Comparison of ENCODE assay signal across 9 cellular contexts in the genomic region with DNA sequence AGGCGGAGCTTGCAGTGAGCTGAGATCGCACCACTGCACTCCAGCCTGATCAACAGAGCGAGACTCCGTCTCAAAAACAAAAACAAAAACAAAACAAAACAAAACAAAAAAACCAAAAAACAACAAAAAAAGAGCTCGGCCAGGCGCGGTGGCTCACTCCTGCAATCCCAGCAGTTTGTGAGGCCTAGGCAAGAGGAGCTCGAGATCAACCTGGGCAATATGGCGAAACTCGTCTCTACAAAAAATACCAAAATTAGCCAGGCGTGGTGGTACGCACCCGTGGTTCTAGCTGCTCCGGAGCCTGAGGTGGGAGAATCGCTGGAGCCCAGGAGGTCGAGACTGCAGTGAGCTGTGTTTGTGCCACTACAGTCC. TPM values are rescaled to one million over a fixed set of nuclear protein-coding genes. Genes with fewer than 3 reads are reported as not detected.
A peak's percentile ranks its signal among the peaks of the same experiment; 100 is the strongest.
DNase-seq lines count a peak whose midpoint lies in the region; ATAC-seq, FAIRE-seq and TF ChIP-seq lines count a peak whose summit lies in the region.
"Had no signal": no experiment of that assay in that cellular context is flagged by ENCODE, and none has a peak within 500 bp of the region (broad histone marks: within the 10 kb centered on the region; RNA-seq: fewer than 3 reads in every experiment).

No MANE protein-coding gene starts in this region.

- peak overlapping the region; percentile 90 for H3K4me3 Mint-ChIP-seq in stimulated activated naive CD8-positive, alpha-beta T cell treated with anti-CD3 and anti-CD28 coated beads, Interleukin-15, Interleukin-2, amounts not matched to agents 100 ng/mL and 50 ng/mL, for 24 hours
- peak overlapping the region; percentile 87 for H3K4me3 Mint-ChIP-seq in activated B cell treated with CpG ODN at 0.5 μM for 24 hours

- intact Hi-C loops in activated B cell treated with CpG ODN at 0.5 μM for 24 hours (cut with micrococcal nuclease), result loop anchor here (1.0 to 2.0 kb wide), 3 partner anchors 38 to 382 kb away; a partner anchor contains a TSS

- TF ChIP-seq CTCF in activated B cell treated with CpG ODN at 0.5 μM for 24 hours (IDR thresholded peaks at IDR 0.05), result no peak
- TF ChIP-seq CTCF in keratinocyte (optimal IDR thresholded peaks at IDR 0.05 in 1 of 3, IDR thresholded peaks at IDR 0.05 in 1 of 3, conservative IDR thresholded peaks at IDR 0.05 in 1 of 3; ENCODE audit: extremely low read depth in 1 of 3, insufficient read depth in 2 of 3, low read length in 3 of 3), result no peak

- CTCF ChIA-PET in activated B cell treated with CpG ODN at 0.5 μM for 24 hours (lab: Charles Lee), result interaction anchor here (0.6 to 1.7 kb wide), 13 partner anchors 9 to 400 kb away, joined by 3 to 7 read pairs (median 3); a partner anchor contains a TSS

- H3K4me2 ChIP-seq in keratinocyte (ENCODE audit: control insufficient read depth, extremely low read depth, insufficient read depth, low read depth, low read length), result peak overlapping the region; percentile 35

- DNase-seq in stimulated activated naive CD8-positive, alpha-beta T cell treated with anti-CD3 and anti-CD28 coated beads, Interleukin-15, Interleukin-2, amounts not matched to agents 100 U/mL and 50 U/mL, for 24 hours, result no peak
- DNase-seq in activated B cell treated with CpG ODN at 0.5 μM for 24 hours (no peak), keratinocyte (ENCODE audit: low read depth, low spot score) (no peak), glomerular visceral epithelial cell (ENCODE audit: extremely low spot score) (no peak), MV-4-11 (lab: John Stamatoyannopoulos, UW) (no peak), GM12892 (ENCODE audit: insufficient read length) (no peak)
- DNase-seq: DMS153 had no signal

- no peaks in the 10 kb centered on the region for H3K9me3 Mint-ChIP-seq in stimulated activated naive CD8-positive, alpha-beta T cell treated with anti-CD3 and anti-CD28 coated beads, Interleukin-15, Interleukin-2, amounts not matched to agents 100 ng/mL and 50 ng/mL, for 24 hours
- H3K9me3 Mint-ChIP-seq in activated B cell treated with CpG ODN at 0.5 μM for 24 hours, result no peaks in the 10 kb centered on the region

- H3K9me3 ChIP-seq in keratinocyte (ENCODE audit: control insufficient read depth, low read depth, low read length), result no peaks in the 10 kb centered on the region

- H3K36me3 Mint-ChIP-seq in stimulated activated naive CD8-positive, alpha-beta T cell treated with anti-CD3 and anti-CD28 coated beads, Interleukin-15, Interleukin-2, amounts not matched to agents 100 ng/mL and 50 ng/mL, for 24 hours (ENCODE audit: low read depth), result peaks cover 15% of the 10 kb centered on the region
- H3K36me3 Mint-ChIP-seq in activated B cell treated with CpG ODN at 0.5 μM for 24 hours (ENCODE audit: low read depth), result peaks cover 12% of the 10 kb centered on the region

- no peak for TF ChIP-seq POLR2A in GM12892 (IDR thresholded peaks at IDR 0.05; ENCODE audit: low read depth, low read length)

- no peak overlapping the region for H3K9ac ChIP-seq in keratinocyte (ENCODE audit: control insufficient read depth, extremely low read depth, insufficient read depth, low read length)

- no peaks in the 10 kb centered on the region for H3K27me3 ChIP-seq in keratinocyte (ENCODE audit: control insufficient read depth, extremely low read depth, insufficient read depth, low read length)

- H3K27me3 Mint-ChIP-seq in stimulated activated naive CD8-positive, alpha-beta T cell treated with anti-CD3 and anti-CD28 coated beads, Interleukin-15, Interleukin-2, amounts not matched to agents 100 ng/mL and 50 ng/mL, for 24 hours, result peaks cover 14% of the 10 kb centered on the region
- H3K27me3 Mint-ChIP-seq in activated B cell treated with CpG ODN at 0.5 μM for 24 hours, result peaks cover 8% of the 10 kb centered on the region

- FAIRE-seq in keratinocyte (lab: Jason Lieb, UNC), result no peak
- no peak for FAIRE-seq in GM12892 (lab: Jason Lieb, UNC)

- H4K20me1 ChIP-seq in keratinocyte (ENCODE audit: control insufficient read depth, extremely low read depth, insufficient read depth, low read length), result peaks cover 2% of the 10 kb centered on the region

- POLR2A ChIA-PET in activated B cell treated with CpG ODN at 0.5 μM for 24 hours (lab: Charles Lee), result interaction anchor here (0.7 to 12.0 kb wide), 9 partner anchors 8 to 374 kb away, joined by 3 to 317 read pairs (median 3); a partner anchor contains a TSS

- peak overlapping the region; percentile 96 for H3K27ac Mint-ChIP-seq in stimulated activated naive CD8-positive, alpha-beta T cell treated with anti-CD3 and anti-CD28 coated beads, Interleukin-15, Interleukin-2, amounts not matched to agents 100 ng/mL and 50 ng/mL, for 24 hours
- H3K27ac Mint-ChIP-seq in activated B cell treated with CpG ODN at 0.5 μM for 24 hours, result peak overlapping the region; percentile 90

- no peak overlapping the region for H3K27ac ChIP-seq in keratinocyte (ENCODE audit: control insufficient read depth, insufficient read depth, low read length)

- peak overlapping the region in 2 of 3 experiments; percentile 27 to 33 for H3K4me3 ChIP-seq in keratinocyte (ENCODE audit: control insufficient read depth in 2 of 3, extremely low read depth in 1 of 3, insufficient read depth in 2 of 3, low read depth in 1 of 3, low read length in 3 of 3)

- peak overlapping the region; percentile 7 for H2AFZ ChIP-seq in keratinocyte (ENCODE audit: control insufficient read depth, low read length)

- dilution Hi-C loops in keratinocyte (cut with MboI; ENCODE audit: extremely low pct_ligation_motif_present, low sequenced_read_pairs), result no loop called here

- ATAC-seq in stimulated activated naive CD8-positive, alpha-beta T cell treated with anti-CD3 and anti-CD28 coated beads, Interleukin-15, Interleukin-2, amounts not matched to agents 100 U/mL and 50 U/mL, for 24 hours, result no peak
- no peak for ATAC-seq in activated B cell treated with CpG ODN at 0.5 μM for 24 hours (ENCODE audit: low read depth)
- ATAC-seq in GM18873 (IDR thresholded peaks at IDR 0.05; ENCODE audit: low FRiP score, unreplicated experiment), result no peak

- peaks cover 65% of the 10 kb centered on the region for H3K4me1 Mint-ChIP-seq in stimulated activated naive CD8-positive, alpha-beta T cell treated with anti-CD3 and anti-CD28 coated beads, Interleukin-15, Interleukin-2, amounts not matched to agents 100 ng/mL and 50 ng/mL, for 24 hours (ENCODE audit: low read depth)
- peaks cover 47% of the 10 kb centered on the region for H3K4me1 Mint-ChIP-seq in activated B cell treated with CpG ODN at 0.5 μM for 24 hours

- H3K9me1 ChIP-seq in keratinocyte (ENCODE audit: control insufficient read depth, extremely low read depth, insufficient read depth, low read length), result no peaks in the 10 kb centered on the region

- no peaks in the 10 kb centered on the region for H3K36me3 ChIP-seq in keratinocyte (ENCODE audit: control insufficient read depth in 2 of 2, extremely low read depth in 1 of 2, insufficient read depth in 2 of 2, low read length in 2 of 2)

- no peaks in the 10 kb centered on the region for H3K79me2 ChIP-seq in keratinocyte (ENCODE audit: control insufficient read depth, insufficient read depth, low read length)

- H3K4me1 ChIP-seq in keratinocyte (ENCODE audit: control insufficient read depth, extremely low read depth, insufficient read depth, low read length), result peaks cover 11% of the 10 kb centered on the region

RNA-seq across cellular contexts. Expression of a gene that starts 20.2 kb away (rescaled TPM):
- total RNA-seq in activated B cell treated with CpG ODN at 0.5 μM for 24 hours, result 0.32 and 0.51 TPM in 2 replicates
- 21.7 to 27.6 TPM (median 22.4 TPM) in 3 replicates for polyA plus RNA-seq in keratinocyte
- 8.8 TPM for polyA plus RNA-seq in keratinocyte (2011; ENCODE audit: low read depth)
- 20.1 and 22.0 TPM in 2 replicates for polyA plus RNA-seq in keratinocyte (2011; cell fraction: cytosol; rRNA removed)
- 28.5 and 29.7 TPM in 2 replicates for polyA plus RNA-seq in keratinocyte (2011; cell fraction: nucleus; rRNA removed)
- 16.7 and 25.6 TPM in 2 replicates for polyA plus RNA-seq in keratinocyte (2012; ENCODE audit: low replicate concordance)
- polyA minus RNA-seq in keratinocyte, result 7.2 to 10.6 TPM (median 8.1 TPM) in 3 replicates
- polyA minus RNA-seq in keratinocyte (2011; cell fraction: cytosol; rRNA and poly(A)+ RNA removed), result 15.7 TPM
- polyA minus RNA-seq in keratinocyte (2011; cell fraction: nucleus; rRNA and poly(A)+ RNA removed), result 7.7 and 9.9 TPM in 2 replicates
- polyA plus RNA-seq in GM12892 (2012; ENCODE audit: missing spikeins), result 0.70 TPM

RNA-seq across cellular contexts. Expression of a gene that starts 37.4 kb away (rescaled TPM):
- total RNA-seq in activated B cell treated with CpG ODN at 0.5 μM for 24 hours, result not detected in 2 replicates
- not detected in 3 replicates for polyA plus RNA-seq in keratinocyte
- not detected for polyA plus RNA-seq in keratinocyte (2011; ENCODE audit: low read depth)
- not detected in 2 replicates for polyA plus RNA-seq in keratinocyte (2011; cell fraction: cytosol; rRNA removed)
- not detected in 2 replicates for polyA plus RNA-seq in keratinocyte (2011; cell fraction: nucleus; rRNA removed)
- polyA plus RNA-seq in keratinocyte (2012; ENCODE audit: low replicate concordance), result not detected in 2 replicates
- not detected in 3 replicates for polyA minus RNA-seq in keratinocyte
- not detected for polyA minus RNA-seq in keratinocyte (2011; cell fraction: cytosol; rRNA and poly(A)+ RNA removed)
- polyA minus RNA-seq in keratinocyte (2011; cell fraction: nucleus; rRNA and poly(A)+ RNA removed), result not detected in 2 replicates
- polyA plus RNA-seq in GM12892 (2012; ENCODE audit: missing spikeins), result not detected

RNA-seq across cellular contexts. Expression of a gene that starts 38.2 kb away (rescaled TPM):
- 34.9 and 39.6 TPM in 2 replicates for total RNA-seq in activated B cell treated with CpG ODN at 0.5 μM for 24 hours
- 11.8 to 14.1 TPM (median 13.4 TPM) in 3 replicates for polyA plus RNA-seq in keratinocyte
- 6.8 TPM for polyA plus RNA-seq in keratinocyte (2011; ENCODE audit: low read depth)
- polyA plus RNA-seq in keratinocyte (2011; cell fraction: cytosol; rRNA removed), result 9.2 and 12.8 TPM in 2 replicates
- 40.3 and 44.3 TPM in 2 replicates for polyA plus RNA-seq in keratinocyte (2011; cell fraction: nucleus; rRNA removed)
- 12.2 and 19.8 TPM in 2 replicates for polyA plus RNA-seq in keratinocyte (2012; ENCODE audit: low replicate concordance)
- 5.2 to 10.3 TPM (median 5.3 TPM) in 3 replicates for polyA minus RNA-seq in keratinocyte
- polyA minus RNA-seq in keratinocyte (2011; cell fraction: cytosol; rRNA and poly(A)+ RNA removed), result 12.5 TPM
- 11.0 and 11.1 TPM in 2 replicates for polyA minus RNA-seq in keratinocyte (2011; cell fraction: nucleus; rRNA and poly(A)+ RNA removed)
- polyA plus RNA-seq in GM12892 (2012; ENCODE audit: missing spikeins), result 12.2 TPM

RNA-seq across cellular contexts. Expression of a gene that starts 53.9 kb away (rescaled TPM):
- not detected in 2 replicates for total RNA-seq in activated B cell treated with CpG ODN at 0.5 μM for 24 hours
- polyA plus RNA-seq in keratinocyte, result not detected in 3 replicates
- not detected for polyA plus RNA-seq in keratinocyte (2011; ENCODE audit: low read depth)
- not detected in 2 replicates for polyA plus RNA-seq in keratinocyte (2011; cell fraction: cytosol; rRNA removed)
- polyA plus RNA-seq in keratinocyte (2011; cell fraction: nucleus; rRNA removed), result not detected in 2 replicates
- polyA plus RNA-seq in keratinocyte (2012; ENCODE audit: low replicate concordance), result not detected in 2 replicates
- not detected in 3 replicates for polyA minus RNA-seq in keratinocyte
- not detected for polyA minus RNA-seq in keratinocyte (2011; cell fraction: cytosol; rRNA and poly(A)+ RNA removed)
- not detected in 2 replicates for polyA minus RNA-seq in keratinocyte (2011; cell fraction: nucleus; rRNA and poly(A)+ RNA removed)
- not detected for polyA plus RNA-seq in GM12892 (2012; ENCODE audit: missing spikeins)

RNA-seq across cellular contexts. Expression of a gene that starts 58.9 kb away (rescaled TPM):
- total RNA-seq in activated B cell treated with CpG ODN at 0.5 μM for 24 hours, result 2,528 and 2,812 TPM in 2 replicates
- 3,291 to 4,197 TPM (median 3,883 TPM) in 3 replicates for polyA plus RNA-seq in keratinocyte
- 6,866 TPM for polyA plus RNA-seq in keratinocyte (2011; ENCODE audit: low read depth)
- 3,208 and 4,094 TPM in 2 replicates for polyA plus RNA-seq in keratinocyte (2011; cell fraction: cytosol; rRNA removed)
- polyA plus RNA-seq in keratinocyte (2011; cell fraction: nucleus; rRNA removed), result 1,292 and 1,405 TPM in 2 replicates
- polyA plus RNA-seq in keratinocyte (2012; ENCODE audit: low replicate concordance), result 2,997 and 3,266 TPM in 2 replicates
- polyA minus RNA-seq in keratinocyte, result 6,396 to 10,268 TPM (median 9,173 TPM) in 3 replicates
- polyA minus RNA-seq in keratinocyte (2011; cell fraction: cytosol; rRNA and poly(A)+ RNA removed), result 5,229 TPM
- polyA minus RNA-seq in keratinocyte (2011; cell fraction: nucleus; rRNA and poly(A)+ RNA removed), result 1,104 and 1,134 TPM in 2 replicates
- 3,646 TPM for polyA plus RNA-seq in GM12892 (2012; ENCODE audit: missing spikeins)
